Comparison of ENCODE assay signal across 23 cellular contexts in genomic region chr17:1871743-1872142, GRCh38. TPM values are rescaled to one million over a fixed set of nuclear protein-coding genes. Genes with fewer than 3 reads are reported as not detected.
DNase-seq lines count a peak whose midpoint lies in the region; ATAC-seq and TF ChIP-seq lines count a peak whose summit lies in the region.
"Had no signal": no experiment of that assay in that cellular context is flagged by ENCODE, and none has a peak within 500 bp of the region (broad histone marks: within the 10 kb centered on the region; RNA-seq: fewer than 3 reads in every experiment).

No MANE protein-coding gene starts in this region.

- no peak overlapping the region for H3K23ac ChIP-seq in mesenchymal stem cell (ENCODE audit: low read length in 2 of 2)

- H3K36me3 ChIP-seq in effector memory CD4-positive, alpha-beta T cell (ENCODE audit: control insufficient read depth, insufficient read depth, low read length), result peaks cover 12% of the 10 kb centered on the region
- H3K36me3 ChIP-seq in prostate gland (no peaks in the 10 kb centered on the region), mesenchymal stem cell (ENCODE audit: control insufficient read depth in 1 of 2, insufficient read depth in 2 of 2, low read depth in 1 of 2, low read length in 2 of 2) (peaks cover 12 to 72% of the 10 kb centered on the region in 2 experiments)

- H3K9ac ChIP-seq in mesenchymal stem cell (ENCODE audit: low read length), result no peak overlapping the region

- intact Hi-C loops in activated CD4-positive, alpha-beta memory T cell treated with anti-CD3 and anti-CD28 coated beads for 36 hours (cut with micrococcal nuclease), result loop anchor here (2.0 to 10.0 kb wide), 2 partner anchors 155 to 163 kb away; partner anchors contain the start of gene DPH1
- intact Hi-C loops in prostate gland (cut with DNase I), result no loop called here

- POLR2A ChIA-PET in activated CD4-positive, alpha-beta memory T cell treated with anti-CD3 and anti-CD28 coated beads for 36 hours (lab: Charles Lee), result no interaction called here

- H3K4me3 ChIP-seq in effector memory CD4-positive, alpha-beta T cell (ENCODE audit: insufficient read depth, low read depth, low read length, poor library complexity, severe bottlenecking), result no peak overlapping the region
- no peak overlapping the region for H3K4me3 ChIP-seq in prostate gland
- H3K4me3 ChIP-seq in mesenchymal stem cell (ENCODE audit: insufficient read depth in 1 of 2, low read depth in 1 of 2, low read length in 2 of 2), result no peak overlapping the region
- H3K4me3 ChIP-seq: coronary artery, upper lobe of right lung had no signal

- H4K91ac ChIP-seq in mesenchymal stem cell (ENCODE audit: low read length), result no peak overlapping the region

- H3K4ac ChIP-seq in mesenchymal stem cell (ENCODE audit: low read depth in 1 of 2, low read length in 2 of 2), result no peak overlapping the region

- H3K4me1 ChIP-seq in effector memory CD4-positive, alpha-beta T cell (ENCODE audit: control insufficient read depth, insufficient read depth, low read length, poor library complexity, severe bottlenecking), result peaks cover 37% of the 10 kb centered on the region
- no peaks in the 10 kb centered on the region for H3K4me1 ChIP-seq in prostate gland (replicated peaks)
- H3K4me1 ChIP-seq in mesenchymal stem cell (ENCODE audit: control insufficient read depth, insufficient read depth, low read depth, low read length), result peaks cover 2% of the 10 kb centered on the region
- H3K4me1 ChIP-seq: Caco-2, upper lobe of right lung had no signal

- no peaks in the 10 kb centered on the region for H3K27me3 ChIP-seq in effector memory CD4-positive, alpha-beta T cell (replicated peaks; ENCODE audit: control insufficient read depth, insufficient read depth, low read length, poor library complexity, severe bottlenecking)
- H3K27me3 ChIP-seq in prostate gland (replicated peaks; ENCODE audit: insufficient read depth) (no peaks in the 10 kb centered on the region), mesenchymal stem cell (ENCODE audit: control insufficient read depth in 1 of 2, insufficient read depth in 1 of 2, low read length in 2 of 2) (no peaks in the 10 kb centered on the region)
- H3K27me3 ChIP-seq: neutrophil, upper lobe of right lung had no signal

- peaks cover 33% of the 10 kb centered on the region for H3K36me3 Mint-ChIP-seq in activated CD4-positive, alpha-beta memory T cell treated with anti-CD3 and anti-CD28 coated beads for 36 hours

- H3K79me1 ChIP-seq in mesenchymal stem cell (replicated peaks; ENCODE audit: low read length, poor library complexity, severe bottlenecking), result peaks cover 13% of the 10 kb centered on the region

- no peaks in the 10 kb centered on the region for H3K9me3 Mint-ChIP-seq in activated CD4-positive, alpha-beta memory T cell treated with anti-CD3 and anti-CD28 coated beads for 36 hours
- H3K9me3 Mint-ChIP-seq: stimulated activated naive B cell treated with anti-CD40 and anti-IgM and Interleukin-4, amounts not matched to agents 10 μg/mL and 1 μg/mL and 100 μg/mL, for 72 hours had no signal

- H3K4me2 ChIP-seq in mesenchymal stem cell (ENCODE audit: low read length, poor library complexity, severe bottlenecking), result no peak overlapping the region

- no peak overlapping the region for H2AK5ac ChIP-seq in mesenchymal stem cell (ENCODE audit: low read length, severe bottlenecking)

- no peak overlapping the region for H3K14ac ChIP-seq in mesenchymal stem cell (ENCODE audit: low read length in 2 of 2)

- TF ChIP-seq POLR2A in prostate gland (IDR thresholded peaks at IDR 0.05), result no peak

- H3K18ac ChIP-seq in mesenchymal stem cell (ENCODE audit: low read depth in 1 of 2, low read length in 2 of 2), result no peak overlapping the region

- ATAC-seq in omental fat pad (ENCODE audit: low FRiP score), result no peak
- ATAC-seq: stimulated activated naive B cell treated with anti-CD40 and anti-IgM and Interleukin-4, amounts not matched to agents 10 μg/mL and 1 μg/mL and 100 μg/mL, for 72 hours; upper lobe of right lung had no signal

- no peaks in the 10 kb centered on the region for H3K9me3 ChIP-seq in effector memory CD4-positive, alpha-beta T cell (ENCODE audit: control insufficient read depth, low read length)
- H3K9me3 ChIP-seq in prostate gland, result no peaks in the 10 kb centered on the region
- H3K9me3 ChIP-seq in mesenchymal stem cell (ENCODE audit: control insufficient read depth, low read length), result no peaks in the 10 kb centered on the region
- H3K9me3 ChIP-seq: Caco-2, neutrophil, upper lobe of right lung had no signal

- no peaks in the 10 kb centered on the region for H3K27me3 Mint-ChIP-seq in activated CD4-positive, alpha-beta memory T cell treated with anti-CD3 and anti-CD28 coated beads for 36 hours
- H3K27me3 Mint-ChIP-seq: stimulated activated naive B cell treated with anti-CD40 and anti-IgM and Interleukin-4, amounts not matched to agents 10 μg/mL and 1 μg/mL and 100 μg/mL, for 72 hours had no signal

- WGBS in prostate gland, result 88% methylated on average over 6 of the region's 6 CpGs
- 85% methylated on average over 5 of the region's 6 CpGs for WGBS in mesenchymal stem cell

- no peak overlapping the region for H3K4me3 Mint-ChIP-seq in activated CD4-positive, alpha-beta memory T cell treated with anti-CD3 and anti-CD28 coated beads for 36 hours
- H3K4me3 Mint-ChIP-seq: stimulated activated naive B cell treated with anti-CD40 and anti-IgM and Interleukin-4, amounts not matched to agents 10 μg/mL and 1 μg/mL and 100 μg/mL, for 72 hours had no signal

- CTCF ChIA-PET in activated CD4-positive, alpha-beta memory T cell treated with anti-CD3 and anti-CD28 coated beads for 36 hours (lab: Charles Lee), result interaction anchor here (1.0 to 1.2 kb wide), 2 partner anchors 10 to 147 kb away, joined by 3 to 4 read pairs; partner anchors contain the start of gene WDR81

- no peak for TF ChIP-seq CTCF in prostate gland (IDR thresholded peaks at IDR 0.05)
- TF ChIP-seq CTCF in omental fat pad (IDR thresholded peaks at IDR 0.05), result no peak

- H2BK120ac ChIP-seq in mesenchymal stem cell (ENCODE audit: low read depth, low read length), result no peak overlapping the region

- H2BK12ac ChIP-seq in mesenchymal stem cell (ENCODE audit: low read length in 2 of 2), result no peak overlapping the region

- H3K27ac Mint-ChIP-seq in activated CD4-positive, alpha-beta memory T cell treated with anti-CD3 and anti-CD28 coated beads for 36 hours, result peak overlapping the region; percentile 51
- H3K27ac Mint-ChIP-seq: stimulated activated naive B cell treated with anti-CD40 and anti-IgM and Interleukin-4, amounts not matched to agents 10 μg/mL and 1 μg/mL and 100 μg/mL, for 72 hours had no signal

- no peak overlapping the region for H2AFZ ChIP-seq in mesenchymal stem cell (ENCODE audit: low read depth, low read length)

- H3K4me1 Mint-ChIP-seq in activated CD4-positive, alpha-beta memory T cell treated with anti-CD3 and anti-CD28 coated beads for 36 hours (ENCODE audit: low read depth), result peaks cover 50% of the 10 kb centered on the region

- peak; percentile 20 for DNase-seq in stimulated activated CD4-positive, alpha-beta T cell treated with anti-CD3 and anti-CD28 coated beads, Interleukin-4, amount 100 ng/mL, for 24 hours
- no peak for DNase-seq in stimulated activated CD4-positive, alpha-beta T cell treated with anti-CD3 and anti-CD28 coated beads, Interleukin-4, amount 100 ng/mL, for 1 hour
- DNase-seq in activated CD4-positive, alpha-beta memory T cell treated with anti-CD3 and anti-CD28 coated beads for 36 hours, result peak; percentile 20
- peak in 2 of 3 donors; percentile 1 to 20 for DNase-seq in effector memory CD4-positive, alpha-beta T cell
- no peak for DNase-seq in prostate gland (ENCODE audit: low spot score)
- DNase-seq in mesenteric fat pad (ENCODE audit: low spot score), result no peak
- no peak for DNase-seq in mesenchymal stem cell
- no peak for DNase-seq in omental fat pad (ENCODE audit: low spot score)
- DNase-seq: activated effector memory CD4-positive, alpha-beta T cell treated with anti-CD3 and anti-CD28 coated beads, Interleukin-2, amount 50 U/mL, for 16 hours; Caco-2; EL; foreskin melanocyte; GOT3; midbrain; NCI-H1105 treated with DMSO at 0.1 percent for 48 hours; NCI-H2107; NCI-H526; SHP77 treated with DMSO at 0.1 percent for 48 hours; stimulated activated naive B cell treated with anti-CD40 and anti-IgM and Interleukin-4, amounts not matched to agents 10 μg/mL and 1 μg/mL and 100 μg/mL, for 72 hours; T1000 had no signal

- H2BK15ac ChIP-seq in mesenchymal stem cell (ENCODE audit: low read depth, poor library complexity, severe bottlenecking), result no peak overlapping the region

- H3K27ac ChIP-seq in effector memory CD4-positive, alpha-beta T cell (ENCODE audit: insufficient read depth, low read length, poor library complexity, severe bottlenecking), result peak overlapping the region; percentile 82
- no peak overlapping the region for H3K27ac ChIP-seq in prostate gland
- H3K27ac ChIP-seq in mesenchymal stem cell (ENCODE audit: low read length, poor library complexity, severe bottlenecking), result no peak overlapping the region
- H3K27ac ChIP-seq: coronary artery, neutrophil, upper lobe of right lung had no signal

- no peak overlapping the region for H4K8ac ChIP-seq in mesenchymal stem cell (ENCODE audit: low read length)

- H2BK5ac ChIP-seq in mesenchymal stem cell (ENCODE audit: low read depth, low read length, poor library complexity, severe bottlenecking), result no peak overlapping the region

RNA-seq across cellular contexts. Expression of gene RPA1, which starts 41.9 kb away (rescaled TPM):
- total RNA-seq in activated CD4-positive, alpha-beta memory T cell treated with anti-CD3 and anti-CD28 coated beads for 36 hours, result 100 to 1,000 TPM; 159 to 168 TPM
- total RNA-seq in prostate gland, result 10 to 100 TPM; 33.0 to 34.0 TPM
- 79.4 TPM for total RNA-seq in mesenteric fat pad
- 21.9 TPM for polyA plus RNA-seq in mesenchymal stem cell (2013, experiment 1 of 2)
- 22.1 TPM for polyA plus RNA-seq in mesenchymal stem cell (2013, experiment 2 of 2)
- total RNA-seq in omental fat pad, result 10 to 100 TPM; 22.8 to 31.4 (median 24.1) TPM

RNA-seq across cellular contexts. Expression of gene SMYD4, which starts 42.0 kb away (rescaled TPM):
- 10 to 100 TPM; 14.5 to 15.8 TPM for total RNA-seq in activated CD4-positive, alpha-beta memory T cell treated with anti-CD3 and anti-CD28 coated beads for 36 hours
- total RNA-seq in prostate gland, result 10 to 100 TPM; 13.6 to 14.7 TPM
- total RNA-seq in mesenteric fat pad, result 23.6 TPM
- polyA plus RNA-seq in mesenchymal stem cell (2013, experiment 1 of 2), result 5.1 TPM
- polyA plus RNA-seq in mesenchymal stem cell (2013, experiment 2 of 2), result 4.8 TPM
- 10 to 100 TPM in 3 of 4 donors, 1 to 10 TPM in 1; 9.1 to 28.2 (median 20.3) TPM for total RNA-seq in omental fat pad

Comparison
In these comparisons a context has a peak if more than half of its experiments do, and no peak if none do; other contexts are left out.
1. DNase-seq: peak in stimulated activated CD4-positive, alpha-beta T cell treated with anti-CD3 and anti-CD28 coated beads, Interleukin-4, amount 100 ng/mL, for 24 hours (single experiment), activated CD4-positive, alpha-beta memory T cell treated with anti-CD3 and anti-CD28 coated beads for 36 hours (single experiment) and effector memory CD4-positive, alpha-beta T cell (2 of 3); none in stimulated activated CD4-positive, alpha-beta T cell treated with anti-CD3 and anti-CD28 coated beads, Interleukin-4, amount 100 ng/mL, for 1 hour (single experiment), prostate gland (single experiment), mesenteric fat pad (single experiment), mesenchymal stem cell (single experiment) and omental fat pad (single experiment).